ENCODE assay signal across 11 cellular contexts in the genomic region with DNA sequence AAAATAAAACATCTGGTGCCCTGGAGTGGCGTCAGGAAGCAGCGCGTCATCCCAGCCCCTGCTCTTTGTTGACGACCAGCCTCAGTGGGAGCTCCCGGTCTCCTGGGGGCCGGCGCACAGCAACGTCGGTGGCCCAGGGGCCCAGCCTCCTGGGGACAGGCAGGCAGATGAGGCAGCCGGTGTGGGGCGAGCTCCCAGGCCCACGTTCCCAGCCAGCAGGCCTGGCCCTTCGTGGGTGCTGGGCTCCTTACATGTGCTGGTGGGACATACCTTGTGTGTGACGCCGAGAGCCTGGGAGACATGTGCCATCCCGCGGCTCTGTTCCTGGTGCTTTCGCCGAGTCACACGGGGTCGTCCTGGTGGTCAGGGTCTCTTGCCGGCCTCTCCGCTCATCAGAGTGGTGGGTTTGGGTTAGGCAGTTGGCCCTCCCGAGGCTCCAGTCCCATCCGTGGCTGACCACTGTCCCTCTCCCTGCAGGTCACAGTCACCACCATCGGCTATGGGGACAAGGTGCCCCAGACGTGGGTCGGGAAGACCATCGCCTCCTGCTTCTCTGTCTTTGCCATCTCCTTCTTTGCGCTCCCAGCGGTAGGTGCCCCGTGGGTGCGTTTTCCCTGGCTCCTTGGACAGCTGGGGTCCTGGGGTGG.
DNase-seq lines count a peak whose midpoint lies in the region; ATAC-seq and TF ChIP-seq lines count a peak whose summit lies in the region.
"Had no signal": no experiment of that assay in that cellular context is flagged by ENCODE, and none has a peak within 500 bp of the region (broad histone marks: within the 10 kb centered on the region; RNA-seq: fewer than 3 reads in every experiment).

No MANE protein-coding gene starts in this region.

- peak; percentile 21 for DNase-seq in activated CD4-positive, CD25-positive, alpha-beta regulatory T cell treated with anti-CD3 and anti-CD28 coated beads, Interleukin-2, amount 50 U/mL, for 72 hours
- no peak for DNase-seq in activated CD4-positive, CD25-positive, alpha-beta regulatory T cell (lab: John Stamatoyannopoulos, UW)
- DNase-seq in activated CD8-positive, alpha-beta memory T cell treated with anti-CD3 and anti-CD28 coated beads, Interleukin-2, amount 10 ng/mL, durations not matched to agents 7 days and 5 days = peak; percentile 38
- DNase-seq in iPS-NIHi11 (ENCODE audit: low spot score) (peak; percentile 7), stomach (peak; percentile 24), hepatocyte (ENCODE audit: low spot score) (no peak)
- DNase-seq: foreskin melanocyte had no signal

- H3K4me1 Mint-ChIP-seq in activated CD8-positive, alpha-beta memory T cell treated with anti-CD3 and anti-CD28 coated beads, Interleukin-2, amount 10 ng/mL, durations not matched to agents 7 days and 5 days = no peaks in the 10 kb centered on the region

- H3K4me2 ChIP-seq in hepatocyte = no peak overlapping the region

- H3K36me3 ChIP-seq in stomach (peaks cover 0 to 22% (median 11%) of the 10 kb centered on the region in 4 donors), hepatocyte (replicated peaks; ENCODE audit: insufficient read depth, low read depth) (no peaks in the 10 kb centered on the region)

- H3K9me3 ChIP-seq in stomach (no peaks in the 10 kb centered on the region), hepatocyte (ENCODE audit: low read depth) (no peaks in the 10 kb centered on the region)

- no peaks in the 10 kb centered on the region for H4K20me1 ChIP-seq in hepatocyte (ENCODE audit: insufficient read depth, poor library complexity, severe bottlenecking)

- H2AFZ ChIP-seq in hepatocyte = no peak overlapping the region

- H3K36me3 Mint-ChIP-seq in activated CD8-positive, alpha-beta memory T cell treated with anti-CD3 and anti-CD28 coated beads, Interleukin-2, amount 10 ng/mL, durations not matched to agents 7 days and 5 days = no peaks in the 10 kb centered on the region

- no peaks in the 10 kb centered on the region for H3K9me2 ChIP-seq in hepatocyte (replicated peaks; ENCODE audit: insufficient read depth)

- no peak overlapping the region for H3K4me3 Mint-ChIP-seq in activated CD8-positive, alpha-beta memory T cell treated with anti-CD3 and anti-CD28 coated beads, Interleukin-2, amount 10 ng/mL, durations not matched to agents 7 days and 5 days
- H3K4me3 Mint-ChIP-seq: T-helper 1 cell treated with Interleukin-12 subunit alpha and Interleukin-12 subunit beta and Interleukin-4 antibody, amounts not matched to agents 30 μg/mL and 1 μg/mL, for 36 hours had no signal

- no peaks in the 10 kb centered on the region for H3K27me3 Mint-ChIP-seq in activated CD8-positive, alpha-beta memory T cell treated with anti-CD3 and anti-CD28 coated beads, Interleukin-2, amount 10 ng/mL, durations not matched to agents 7 days and 5 days

- no peak overlapping the region for H3K27ac Mint-ChIP-seq in activated CD8-positive, alpha-beta memory T cell treated with anti-CD3 and anti-CD28 coated beads, Interleukin-2, amount 10 ng/mL, durations not matched to agents 7 days and 5 days
- H3K27ac Mint-ChIP-seq: T-helper 1 cell treated with Interleukin-12 subunit alpha and Interleukin-12 subunit beta and Interleukin-4 antibody, amounts not matched to agents 30 μg/mL and 1 μg/mL, for 36 hours had no signal

- ATAC-seq in activated CD8-positive, alpha-beta memory T cell treated with anti-CD3 and anti-CD28 coated beads, Interleukin-2, amount 10 ng/mL, durations not matched to agents 7 days and 5 days = no peak
- ATAC-seq in HG02763 (IDR thresholded peaks at IDR 0.05; ENCODE audit: unreplicated experiment) (no peak), GM19328 (IDR thresholded peaks at IDR 0.05; ENCODE audit: unreplicated experiment) (no peak)

- WGBS in stomach, 5 donors = 82 to 91% (median 89%) methylated on average over 25 to 33 of the region's 33 CpGs
- WGBS in hepatocyte (ENCODE audit: low lambda C conversion rate, missing lambda C conversion rate) = 90% methylated on average over 31 of the region's 33 CpGs

- no peaks in the 10 kb centered on the region for H3K9me3 Mint-ChIP-seq in activated CD8-positive, alpha-beta memory T cell treated with anti-CD3 and anti-CD28 coated beads, Interleukin-2, amount 10 ng/mL, durations not matched to agents 7 days and 5 days (ENCODE audit: low read depth)
- H3K9me3 Mint-ChIP-seq: T-helper 1 cell treated with Interleukin-12 subunit alpha and Interleukin-12 subunit beta and Interleukin-4 antibody, amounts not matched to agents 30 μg/mL and 1 μg/mL, for 36 hours had no signal

- no peak for TF ChIP-seq POLR2A in stomach (IDR thresholded peaks at IDR 0.05)

- no peak overlapping the region for H3K4me3 ChIP-seq in stomach
- H3K4me3 ChIP-seq in hepatocyte = no peak overlapping the region

- CTCF ChIA-PET in activated CD8-positive, alpha-beta memory T cell treated with anti-CD3 and anti-CD28 coated beads, Interleukin-2, amount 10 ng/mL, durations not matched to agents 7 days and 5 days (lab: Charles Lee) = no interaction called here

- H3K27me3 ChIP-seq in stomach (no peaks in the 10 kb centered on the region), hepatocyte (no peaks in the 10 kb centered on the region)

- TF ChIP-seq EP300 in stomach (IDR thresholded peaks at IDR 0.05) = no peak

- H3K27ac ChIP-seq in stomach (no peak overlapping the region), hepatocyte (no peak overlapping the region)
- H3K27ac ChIP-seq: 22Rv1 had no signal

- no peak for TF ChIP-seq CTCF in stomach (IDR thresholded peaks at IDR 0.05)
- TF ChIP-seq CTCF in hepatocyte (IDR thresholded peaks at IDR 0.05; ENCODE audit: poor library complexity) = no peak

- no peaks in the 10 kb centered on the region for H3K79me2 ChIP-seq in hepatocyte

- intact Hi-C loops in stomach (cut with DNase I; ENCODE audit: low total_unique reads) = no loop called here

- H3K4me1 ChIP-seq in stomach = peaks cover 0 to 7% (median 6%) of the 10 kb centered on the region in 4 donors
- peaks cover 14% of the 10 kb centered on the region for H3K4me1 ChIP-seq in hepatocyte (ENCODE audit: insufficient read depth)

Comparison
In these comparisons a context has a peak if more than half of its experiments do, and no peak if none do; other contexts are left out.
1. DNase-seq: peak in activated CD4-positive, CD25-positive, alpha-beta regulatory T cell treated with anti-CD3 and anti-CD28 coated beads, Interleukin-2, amount 50 U/mL, for 72 hours (single experiment), activated CD8-positive, alpha-beta memory T cell treated with anti-CD3 and anti-CD28 coated beads, Interleukin-2, amount 10 ng/mL, durations not matched to agents 7 days and 5 days (single experiment), iPS-NIHi11 (single experiment) and stomach (single experiment); none in activated CD4-positive, CD25-positive, alpha-beta regulatory T cell (0 of 4) and hepatocyte (single experiment).